Comparison of ENCODE assay signal across 28 cellular contexts in genomic region chr7:8991159-8991558, GRCh38.
"Had no signal": no experiment of that assay in that cellular context is flagged by ENCODE, and none has a peak within 500 bp of the region (broad histone marks: within the 10 kb centered on the region; RNA-seq: fewer than 3 reads in every experiment).

No MANE protein-coding gene starts in this region.

- H3K27ac Mint-ChIP-seq: activated CD8-positive, alpha-beta T cell treated with anti-CD3 and anti-CD28 coated beads for 36 hours; activated T-helper 17 cell treated with anti-CD3 and anti-CD28 coated beads, Interleukin-2, amount 50 U/mL, for 72 hours; nephron; stimulated activated memory B cell treated with anti-CD40 and anti-IgM and Interleukin-4, amounts not matched to agents 10 μg/mL and 1 μg/mL and 100 μg/mL, for 72 hours; stimulated activated naive CD8-positive, alpha-beta T cell treated with anti-CD3 and anti-CD28 coated beads, Interleukin-15, amount 100 ng/mL, for 72 hours had no signal

- H3K4me3 ChIP-seq: esophagus squamous epithelium, gastrocnemius medialis, left lung, lung, pancreas, prostate gland, sigmoid colon, upper lobe of right lung had no signal

- H3K27me3 Mint-ChIP-seq: activated CD8-positive, alpha-beta T cell treated with anti-CD3 and anti-CD28 coated beads for 36 hours; activated T-helper 17 cell treated with anti-CD3 and anti-CD28 coated beads, Interleukin-2, amount 50 U/mL, for 72 hours; stimulated activated memory B cell treated with anti-CD40 and anti-IgM and Interleukin-4, amounts not matched to agents 10 μg/mL and 1 μg/mL and 100 μg/mL, for 72 hours; stimulated activated naive CD8-positive, alpha-beta T cell treated with anti-CD3 and anti-CD28 coated beads, Interleukin-15, amount 100 ng/mL, for 72 hours had no signal

- H3K27ac ChIP-seq: brain microvascular endothelial cell, esophagus squamous epithelium, gastrocnemius medialis, left lung, pancreas, prostate gland, sigmoid colon, upper lobe of right lung had no signal

- H3K9me3 Mint-ChIP-seq: nephron had no signal

- H3K9me3 ChIP-seq: esophagus squamous epithelium, gastrocnemius medialis, left lung, pancreas, prostate gland, sigmoid colon, upper lobe of right lung had no signal

- H3K27me3 ChIP-seq: brain microvascular endothelial cell, esophagus squamous epithelium, gastrocnemius medialis, left lung, pancreas, sigmoid colon, upper lobe of right lung had no signal

- H3K4me1 ChIP-seq: esophagus squamous epithelium, gastrocnemius medialis, left lung, pancreas, prostate gland, sigmoid colon, upper lobe of right lung had no signal

- H3K36me3 Mint-ChIP-seq: stimulated activated memory B cell treated with anti-CD40 and anti-IgM and Interleukin-4, amounts not matched to agents 10 μg/mL and 1 μg/mL and 100 μg/mL, for 72 hours had no signal

- H3K4me1 Mint-ChIP-seq: activated T-helper 17 cell treated with anti-CD3 and anti-CD28 coated beads, Interleukin-2, amount 50 U/mL, for 72 hours; nephron; stimulated activated memory B cell treated with anti-CD40 and anti-IgM and Interleukin-4, amounts not matched to agents 10 μg/mL and 1 μg/mL and 100 μg/mL, for 72 hours; stimulated activated naive CD8-positive, alpha-beta T cell treated with anti-CD3 and anti-CD28 coated beads, Interleukin-15, amount 100 ng/mL, for 72 hours had no signal

- H3K4me3 Mint-ChIP-seq: activated CD8-positive, alpha-beta T cell treated with anti-CD3 and anti-CD28 coated beads for 36 hours; activated T-cell treated with anti-CD3 and anti-CD28 coated beads, Interleukin-2, amount 50 U/mL, for 4 hours; activated T-helper 17 cell treated with anti-CD3 and anti-CD28 coated beads, Interleukin-2, amount 50 U/mL, for 72 hours; nephron; stimulated activated memory B cell treated with anti-CD40 and anti-IgM and Interleukin-4, amounts not matched to agents 10 μg/mL and 1 μg/mL and 100 μg/mL, for 72 hours; stimulated activated naive CD8-positive, alpha-beta T cell treated with anti-CD3 and anti-CD28 coated beads, Interleukin-15, amount 100 ng/mL, for 72 hours had no signal

- DNase-seq: activated CD4-positive, alpha-beta T cell treated with anti-CD3 and anti-CD28 coated beads for 1 hour; activated CD4-positive, alpha-beta T cell treated with anti-CD3 and anti-CD28 coated beads, Interleukin-2, amount 50 U/mL, for 1 hour; activated CD8-positive, alpha-beta T cell treated with anti-CD3 and anti-CD28 coated beads for 36 hours; activated gamma-delta T cell treated with Interleukin-2 at 50 U/mL for 16 hours; activated naive CD4-positive, alpha-beta T cell treated with anti-CD3 and anti-CD28 coated beads, Interleukin-2, amount 50 U/mL, for 16 hours; activated T-cell treated with anti-CD3 and anti-CD28 coated beads, Interleukin-2, amount 50 U/mL, for 4 hours; amniotic stem cell; brain microvascular endothelial cell; esophagus squamous epithelium; gastrocnemius medialis; glutamatergic neuron; pancreas; retina; sigmoid colon; small intestine; stimulated activated CD4-positive, alpha-beta T cell treated with anti-CD3 and anti-CD28 coated beads, Interleukin-1b, Interleukin-23, amount 100 ng/mL, for 48 hours; stimulated activated CD4-positive, alpha-beta T cell treated with anti-CD3 and anti-CD28 coated beads, Interleukin-4, amount 100 ng/mL, for 4 hours; stimulated activated CD8-positive, alpha-beta memory T cell treated with anti-CD3 and anti-CD28 coated beads, Interleukin-4, amount 100 ng/mL, for 48 hours; stimulated activated naive CD8-positive, alpha-beta T cell treated with anti-CD3 and anti-CD28 coated beads, Interleukin-15, amount 100 ng/mL, for 72 hours; substantia nigra; T-helper 2 cell; upper lobe of right lung had no signal

- H3K36me3 ChIP-seq: brain microvascular endothelial cell, esophagus squamous epithelium, gastrocnemius medialis, left lung, pancreas, prostate gland, sigmoid colon, upper lobe of right lung had no signal

- ATAC-seq: activated CD8-positive, alpha-beta T cell treated with anti-CD3 and anti-CD28 coated beads for 36 hours; activated T-cell treated with anti-CD3 and anti-CD28 coated beads, Interleukin-2, amount 50 U/mL, for 4 hours; activated T-helper 17 cell treated with anti-CD3 and anti-CD28 coated beads, Interleukin-2, amount 50 U/mL, for 72 hours; gastrocnemius medialis; left lung; pancreas; stimulated activated memory B cell treated with anti-CD40 and anti-IgM and Interleukin-4, amounts not matched to agents 10 μg/mL and 1 μg/mL and 100 μg/mL, for 72 hours; stimulated activated naive CD8-positive, alpha-beta T cell treated with anti-CD3 and anti-CD28 coated beads, Interleukin-15, amount 100 ng/mL, for 72 hours; upper lobe of right lung had no signal
